10 cellular contexts compared by ENCODE assay signal in the genomic region with DNA sequence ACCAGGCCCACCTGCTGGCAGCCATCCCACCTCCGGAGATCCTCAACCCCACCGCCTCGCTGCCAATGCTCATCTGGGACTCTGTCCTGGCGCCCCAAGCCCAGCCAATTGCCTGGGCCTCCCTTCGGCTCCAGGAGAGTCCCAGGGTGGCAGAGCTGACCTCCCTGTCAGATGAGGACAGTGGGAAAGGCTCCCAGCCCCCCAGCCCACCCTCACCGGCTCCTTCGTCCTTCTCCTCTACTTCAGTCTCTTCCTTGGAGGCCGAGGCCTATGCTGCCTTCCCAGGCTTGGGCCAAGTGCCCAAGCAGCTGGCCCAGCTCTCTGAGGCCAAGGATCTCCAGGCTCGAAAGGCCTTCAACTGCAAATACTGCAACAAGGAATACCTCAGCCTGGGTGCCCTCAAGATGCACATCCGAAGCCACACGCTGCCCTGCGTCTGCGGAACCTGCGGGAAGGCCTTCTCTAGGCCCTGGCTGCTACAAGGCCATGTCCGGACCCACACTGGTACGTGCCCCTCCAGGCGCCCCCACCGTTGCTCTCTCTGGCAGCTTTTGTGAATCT. TPM values are rescaled to one million over a fixed set of nuclear protein-coding genes. Genes with fewer than 3 reads are reported as not detected.
DNase-seq lines count a peak whose midpoint lies in the region; ATAC-seq, FAIRE-seq and TF ChIP-seq lines count a peak whose summit lies in the region.
"Had no signal": no experiment of that assay in that cellular context is flagged by ENCODE, and none has a peak within 500 bp of the region (broad histone marks: within the 10 kb centered on the region; RNA-seq: fewer than 3 reads in every experiment).

No MANE protein-coding gene starts in this region.

- H3K27ac Mint-ChIP-seq in HFFc6: peak overlapping the region; percentile 86
- peak overlapping the region; percentile 26 for H3K27ac Mint-ChIP-seq in astrocyte (ENCODE audit: unreplicated experiment)
- H3K27ac Mint-ChIP-seq in immature natural killer cell: peak overlapping the region in 1 of 6 donors; percentile 83
- H3K27ac Mint-ChIP-seq in stimulated activated naive CD8-positive, alpha-beta T cell treated with anti-CD3 and anti-CD28 coated beads, Interleukin-15, amount 100 ng/mL, for 72 hours: peak overlapping the region in 1 of 2 donors; percentile 14

- peaks cover 6% of the 10 kb centered on the region for H3K27me3 ChIP-seq in astrocyte (ENCODE audit: insufficient read depth, low read length)

- no peak overlapping the region for H2AFZ ChIP-seq in astrocyte (ENCODE audit: low read depth, low read length)

- H3K4me1 ChIP-seq in astrocyte (ENCODE audit: insufficient read depth, low read length): peaks cover 53% of the 10 kb centered on the region

- no peaks in the 10 kb centered on the region for H3K9me3 ChIP-seq in astrocyte (ENCODE audit: insufficient read depth, low read depth, low read length)

- H4K20me1 ChIP-seq in astrocyte (ENCODE audit: insufficient read depth, low read length): peaks cover 41% of the 10 kb centered on the region

- H3K9ac ChIP-seq in astrocyte (ENCODE audit: low read length): peak overlapping the region; percentile 97

- H3K79me2 ChIP-seq in astrocyte (ENCODE audit: insufficient read depth, low read length): peaks cover 50% of the 10 kb centered on the region

- peak overlapping the region; percentile 5 for H3K27ac ChIP-seq in astrocyte (ENCODE audit: low read depth, low read length)

- H3K36me3 Mint-ChIP-seq in HFFc6 (ENCODE audit: low read depth): peaks cover 18% of the 10 kb centered on the region
- H3K36me3 Mint-ChIP-seq in astrocyte (ENCODE audit: low read depth, unreplicated experiment): peaks cover 4% of the 10 kb centered on the region
- H3K36me3 Mint-ChIP-seq in immature natural killer cell: no peaks in the 10 kb centered on the region

- H3K4me1 Mint-ChIP-seq in HFFc6 (ENCODE audit: low read depth): peaks cover 65% of the 10 kb centered on the region
- peaks cover 36% of the 10 kb centered on the region for H3K4me1 Mint-ChIP-seq in astrocyte (ENCODE audit: low read depth, unreplicated experiment)
- peaks cover 23 to 25% of the 10 kb centered on the region in 2 donors for H3K4me1 Mint-ChIP-seq in immature natural killer cell
- H3K4me1 Mint-ChIP-seq in stimulated activated naive CD8-positive, alpha-beta T cell treated with anti-CD3 and anti-CD28 coated beads, Interleukin-15, amount 100 ng/mL, for 72 hours: peaks cover 43% of the 10 kb centered on the region

- no peaks in the 10 kb centered on the region for H3K36me3 ChIP-seq in astrocyte (ENCODE audit: insufficient read depth, low read length)

- H3K4me3 ChIP-seq in astrocyte (ENCODE audit: insufficient read depth, low read depth, low read length): peak overlapping the region; percentile 86

- no peak for FAIRE-seq in astrocyte (lab: Jason Lieb, UNC)
- FAIRE-seq: islet of Langerhans had no signal

- TF ChIP-seq CTCF in HFFc6 (IDR thresholded peaks at IDR 0.05): no peak
- TF ChIP-seq CTCF in astrocyte (IDR thresholded peaks at IDR 0.05; ENCODE audit: insufficient read depth, low read depth, low read length): no peak

- DNase-seq in HFFc6: no peak
- DNase-seq in astrocyte (ENCODE audit: low read depth): peak; percentile 25
- DNase-seq in immature natural killer cell: no peak
- DNase-seq in stimulated activated naive CD8-positive, alpha-beta T cell treated with anti-CD3 and anti-CD28 coated beads, Interleukin-15, amount 100 ng/mL, for 72 hours: no peak
- DNase-seq in NK-92 treated with Interleukin-12 subunit alpha and Interleukin-12 subunit beta, amount 100 ng/mL, for 24 hours (lab: John Stamatoyannopoulos, UW): no peak
- DNase-seq in activated CD8-positive, alpha-beta memory T cell treated with anti-CD3 and anti-CD28 coated beads, Interleukin-2, amount 50 U/mL, for 4 hours: no peak
- no peak for DNase-seq in NCI-H2029 treated with DMSO at 0.1 percent for 48 hours (lab: John Stamatoyannopoulos, UW)
- DNase-seq: stimulated activated CD8-positive, alpha-beta memory T cell treated with anti-CD3 and anti-CD28 coated beads, Interleukin-4, amount 100 ng/mL, for 48 hours had no signal

- no peaks in the 10 kb centered on the region for H3K9me3 Mint-ChIP-seq in HFFc6
- no peaks in the 10 kb centered on the region for H3K9me3 Mint-ChIP-seq in astrocyte (ENCODE audit: unreplicated experiment)
- H3K9me3 Mint-ChIP-seq in immature natural killer cell: no peaks in the 10 kb centered on the region
- H3K9me3 Mint-ChIP-seq in stimulated activated naive CD8-positive, alpha-beta T cell treated with anti-CD3 and anti-CD28 coated beads, Interleukin-15, amount 100 ng/mL, for 72 hours: no peaks in the 10 kb centered on the region

- H3K27me3 Mint-ChIP-seq in HFFc6 (ENCODE audit: insufficient read depth): peaks cover 14% of the 10 kb centered on the region
- peaks cover 16% of the 10 kb centered on the region for H3K27me3 Mint-ChIP-seq in astrocyte (ENCODE audit: low read depth, unreplicated experiment)
- peaks cover 4 to 14% (median 11%) of the 10 kb centered on the region in 3 donors for H3K27me3 Mint-ChIP-seq in immature natural killer cell (ENCODE audit: low read depth in 3 of 3)
- H3K27me3 Mint-ChIP-seq in stimulated activated naive CD8-positive, alpha-beta T cell treated with anti-CD3 and anti-CD28 coated beads, Interleukin-15, amount 100 ng/mL, for 72 hours: peaks cover 7% of the 10 kb centered on the region

- ATAC-seq in stimulated activated naive CD8-positive, alpha-beta T cell treated with anti-CD3 and anti-CD28 coated beads, Interleukin-15, amount 100 ng/mL, for 72 hours: no peak
- no peak for ATAC-seq in HG03135 (IDR thresholded peaks at IDR 0.05; ENCODE audit: unreplicated experiment)

- peak overlapping the region; percentile 99 for H3K4me2 ChIP-seq in astrocyte (ENCODE audit: low read length)

- H3K4me3 Mint-ChIP-seq in HFFc6 (peak overlapping the region; percentile 93), astrocyte (ENCODE audit: unreplicated experiment) (peak overlapping the region; percentile 94), immature natural killer cell (peak overlapping the region in 4 of 5 donors; percentile 66 to 76 (median 74))
- H3K4me3 Mint-ChIP-seq in stimulated activated naive CD8-positive, alpha-beta T cell treated with anti-CD3 and anti-CD28 coated beads, Interleukin-15, amount 100 ng/mL, for 72 hours: peak overlapping the region; percentile 36 to 75

RNA-seq across cellular contexts. Expression of a gene that starts 1.1 kb away (rescaled TPM):
- total RNA-seq in HFFc6 (2021; fragmentation: NEBNext Ultra II Directional; extraction: Animal tissue kit (Norgen Biotek cat#: 25700)): 1 to 10 TPM; 4.7 to 6.8 (median 5.2) TPM
- 9.1 and 9.5 TPM in 2 replicates for total RNA-seq in astrocyte
- under 1 TPM in 2 of 3 donors, not detected in 1; 0.36 to 0.68 TPM for polyA plus RNA-seq in immature natural killer cell

RNA-seq across cellular contexts. Expression of a gene that starts 47.7 kb away (rescaled TPM):
- total RNA-seq in HFFc6 (2021; fragmentation: NEBNext Ultra II Directional; extraction: Animal tissue kit (Norgen Biotek cat#: 25700)): 10 to 100 TPM; 51.6 to 61.0 (median 56.1) TPM
- total RNA-seq in astrocyte: 59.4 and 62.7 TPM in 2 replicates
- polyA plus RNA-seq in immature natural killer cell: 100 to 1,000 TPM in 1 of 3 donors, 10 to 100 TPM in 2; 87.1 to 104 (median 97.6) TPM
